Comparison of ENCODE assay signal across 19 cellular contexts in the genomic region with DNA sequence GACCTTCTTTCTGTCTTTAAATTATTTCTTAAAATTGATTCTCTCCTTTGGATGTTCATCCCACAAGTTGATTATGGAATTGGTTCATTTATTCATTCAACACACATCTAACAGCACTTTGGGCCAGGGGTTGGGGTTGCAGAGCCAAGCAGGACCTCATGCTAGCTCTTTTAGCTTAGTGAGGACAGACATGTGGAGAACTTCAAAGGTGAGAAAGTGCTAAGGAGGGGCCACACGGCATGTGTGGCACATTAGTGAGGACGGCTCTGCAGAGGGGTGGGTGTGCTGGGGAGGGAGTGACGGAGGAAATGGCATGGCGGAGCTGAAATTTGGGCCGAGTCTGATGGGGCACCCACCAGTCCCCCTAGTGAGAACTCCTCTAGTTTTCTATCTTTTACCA. TPM values are rescaled to one million over a fixed set of nuclear protein-coding genes. Genes with fewer than 3 reads are reported as not detected.
DNase-seq lines count a peak whose midpoint lies in the region; ATAC-seq, FAIRE-seq and TF ChIP-seq lines count a peak whose summit lies in the region.
"Had no signal": no experiment of that assay in that cellular context is flagged by ENCODE, and none has a peak within 500 bp of the region (broad histone marks: within the 10 kb centered on the region; RNA-seq: fewer than 3 reads in every experiment).

No MANE protein-coding gene starts in this region.

- H3K9me1 ChIP-seq in K562 (ENCODE audit: control insufficient read depth, insufficient read depth, low read length): no peaks in the 10 kb centered on the region

- H3K27ac Mint-ChIP-seq in GM23338: no peak overlapping the region
- H3K27ac Mint-ChIP-seq in natural killer cell: no peak overlapping the region
- H3K27ac Mint-ChIP-seq: B cell; CD8-positive, alpha-beta T cell had no signal

- TF ChIP-seq POLR2A in K562 (conservative IDR thresholded peaks at IDR 0.05): no peak

- H2AK5ac ChIP-seq in mesendoderm (ENCODE audit: low read length): no peak overlapping the region

- no TSS peak for BruUV-seq in K562 (replicated peaks; lab: Mats Ljungman, UMichigan)

- H3K4me1 ChIP-seq in GM23338 (ENCODE audit: insufficient read depth) (peaks cover 32% of the 10 kb centered on the region), K562 (replicated peaks in 1 of 2; ENCODE audit: control insufficient read depth in 2 of 2, insufficient read depth in 2 of 2, low read length in 2 of 2) (peaks cover 11% of the 10 kb centered on the region in 2 experiments; a peak in 4 of 5 replicates), mesendoderm (ENCODE audit: control insufficient read depth, low read depth, low read length) (peaks cover 17% of the 10 kb centered on the region)
- H3K4me1 ChIP-seq: Caco-2 had no signal

- H3K4me2 ChIP-seq in GM23338 (0 out of 2 replicates have a peak overlapping the region, but pooled peaks have one; percentile 67), K562 (ENCODE audit: insufficient read depth, low read length) (no peak overlapping the region), mesendoderm (ENCODE audit: low read length) (no peak overlapping the region)

- 0 out of 2 replicates have a peak overlapping the region, but pooled peaks have one; percentile 99 for H3K27ac ChIP-seq in GM23338 (ENCODE audit: low read depth)
- H3K27ac ChIP-seq in K562 (ENCODE audit: extremely low read depth, low read depth, low read length): no peak overlapping the region
- H3K27ac ChIP-seq in mesendoderm (ENCODE audit: low read depth, low read length): no peak overlapping the region
- H3K27ac ChIP-seq: BLaER1, C4-2B, GM23248 had no signal

- H3K4ac ChIP-seq in mesendoderm (ENCODE audit: low read depth, low read length): no peak overlapping the region

- no peak overlapping the region for H4K8ac ChIP-seq in mesendoderm (ENCODE audit: low read depth, low read length)

- H3K4me1 Mint-ChIP-seq in GM23338 (peaks cover 54% of the 10 kb centered on the region), natural killer cell (peaks cover 5 to 7% of the 10 kb centered on the region in 2 donors)
- H3K4me1 Mint-ChIP-seq: CD4-positive, CD25-positive, alpha-beta regulatory T cell had no signal

- intact Hi-C loops in K562 (cut with micrococcal nuclease) (loop anchor here (2.0 to 10.0 kb wide), 5 partner anchors 61 to 443 kb away; a partner anchor contains a TSS), natural killer cell (cut with micrococcal nuclease) (no loop called here)

- H3K4me3 ChIP-seq in GM23338 (no peak overlapping the region), K562 (no peak overlapping the region), mesendoderm (ENCODE audit: low read length) (no peak overlapping the region)
- H3K4me3 ChIP-seq: BLaER1, GM12878, GM23248 had no signal

- in situ Hi-C loops in K562 (cut with MboI): no loop called here

- H2BK5ac ChIP-seq in mesendoderm (ENCODE audit: low read length): no peak overlapping the region

- no peak overlapping the region for H3K23ac ChIP-seq in mesendoderm (ENCODE audit: low read length)

- 21% methylated on average over 5 of the region's 5 CpGs for WGBS in K562 (ENCODE audit: insufficient coverage, low coverage, missing lambda C conversion rate)
- WGBS in mesendoderm (ENCODE audit: extremely low coverage, insufficient coverage, low lambda C conversion rate): no CpG with 5 or more reads among the region's 5 CpGs

- no peaks in the 10 kb centered on the region for H3K79me1 ChIP-seq in mesendoderm (ENCODE audit: low read length)

- peak overlapping the region; percentile 44 for H3K56ac ChIP-seq in mesendoderm (ENCODE audit: low read length)

- H4K5ac ChIP-seq in mesendoderm (ENCODE audit: low read length): no peak overlapping the region

- H3K36me3 ChIP-seq in GM23338 (ENCODE audit: insufficient read depth) (no peaks in the 10 kb centered on the region), K562 (ENCODE audit: control insufficient read depth, insufficient read depth, low read length) (no peaks in the 10 kb centered on the region), mesendoderm (ENCODE audit: control insufficient read depth, insufficient read depth, low read length) (no peaks in the 10 kb centered on the region)
- H3K36me3 ChIP-seq: BLaER1 had no signal

- ATAC-seq in GM23338 (no peak), K562 (no peak), natural killer cell (no peak)
- ATAC-seq: CD8-positive, alpha-beta T cell; GM12878 had no signal

- H3K27me3 Mint-ChIP-seq in GM23338 (ENCODE audit: insufficient read depth, low read depth, poor library complexity) (peaks cover 30% of the 10 kb centered on the region), natural killer cell (ENCODE audit: low read depth in 2 of 2) (peaks cover 13 to 21% of the 10 kb centered on the region in 2 donors)

- H3K36me3 Mint-ChIP-seq in GM23338 (ENCODE audit: low read depth) (peaks cover 17% of the 10 kb centered on the region), natural killer cell (no peaks in the 10 kb centered on the region)
- H3K36me3 Mint-ChIP-seq: CD4-positive, CD25-positive, alpha-beta regulatory T cell; CD8-positive, alpha-beta T cell had no signal

- no peak for DNase-seq in GM23338 (ENCODE audit: low spot score)
- DNase-seq in K562 (ENCODE audit: extremely low read depth in 1 of 4, low spot score in 3 of 4): no peak
- no peak for DNase-seq in mesendoderm
- DNase-seq in natural killer cell: no peak
- DNase-seq in stimulated activated naive CD4-positive, alpha-beta T cell (lab: John Stamatoyannopoulos, UW): no peak
- DNase-seq in effector CD4-positive, alpha-beta T cell: no peak
- DNase-seq: Caco-2; CD4-positive, CD25-positive, alpha-beta regulatory T cell; CD8-positive, alpha-beta T cell; DMS153; DND-41; GDM1; GM23248; HCEC 1CT had no signal

- H4K20me1 ChIP-seq in GM23338 (replicated peaks; ENCODE audit: insufficient read depth): no peaks in the 10 kb centered on the region
- 0 out of 2 replicates have a peak, but pooled peaks cover 6% of the 10 kb centered on the region for H4K20me1 ChIP-seq in K562 (replicated peaks; ENCODE audit: control insufficient read depth, insufficient read depth, low read length)
- H4K20me1 ChIP-seq: BLaER1 had no signal

- no peak overlapping the region for H2BK120ac ChIP-seq in mesendoderm (ENCODE audit: low read depth, low read length)

- no peak overlapping the region for H2BK15ac ChIP-seq in mesendoderm (replicated peaks; ENCODE audit: low read depth)

- POLR2A ChIA-PET in K562 (lab: Yijun Ruan, JAX): interaction anchor here (0.7 kb wide), 1 partner anchor 11 kb away, joined by 3 read pairs; no protein-coding TSS in a partner anchor

- TF ChIP-seq EP300 in K562 (IDR thresholded peaks at IDR 0.05; ENCODE audit: low read length): no peak

- H3K27me3 ChIP-seq in GM23338 (ENCODE audit: insufficient read depth): no peaks in the 10 kb centered on the region
- peaks cover 8 to 40% of the 10 kb centered on the region in 2 experiments; a peak in 4 of 5 replicates for H3K27me3 ChIP-seq in K562 (ENCODE audit: control insufficient read depth in 2 of 2, insufficient read depth in 2 of 2, low read length in 2 of 2)
- no peaks in the 10 kb centered on the region for H3K27me3 ChIP-seq in mesendoderm (ENCODE audit: insufficient read depth, low read length, poor library complexity)
- H3K27me3 ChIP-seq: BLaER1 had no signal

- H3F3A ChIP-seq in GM23338 (replicated peaks; ENCODE audit: low read depth): peaks cover 13% of the 10 kb centered on the region

- no peak overlapping the region for H3K18ac ChIP-seq in mesendoderm (ENCODE audit: low read length)

- H3K9me3 ChIP-seq in K562 (replicated peaks; ENCODE audit: control insufficient read depth, insufficient read depth, low read depth, low read length): no peaks in the 10 kb centered on the region
- H3K9me3 ChIP-seq: BLaER1, Caco-2 had no signal

- H2AFZ ChIP-seq in GM23338 (no peak overlapping the region), K562 (ENCODE audit: low read depth, low read length) (no peak overlapping the region; the same call in 1 of the 2 replicates)
- H2AFZ ChIP-seq: GM23248 had no signal

- peaks cover 14% of the 10 kb centered on the region for H3K79me2 ChIP-seq in GM23338 (replicated peaks; ENCODE audit: insufficient read depth)
- H3K79me2 ChIP-seq in K562 (ENCODE audit: control insufficient read depth, insufficient read depth, low read length): no peaks in the 10 kb centered on the region
- no peaks in the 10 kb centered on the region for H3K79me2 ChIP-seq in mesendoderm (ENCODE audit: control insufficient read depth, insufficient read depth, low read length)

- no peak for FAIRE-seq in K562 (lab: Jason Lieb, UNC)
- FAIRE-seq: GM12878, H54 had no signal

- CTCF ChIA-PET in K562 (lab: Yijun Ruan, JAX; ENCODE audit: low intra/inter-chr PET ratio): no interaction called here

- H3K9me3 Mint-ChIP-seq in GM23338 (peaks cover 3% of the 10 kb centered on the region; the same call in 1 of the 3 replicates), natural killer cell (no peaks in the 10 kb centered on the region)
- H3K9me3 Mint-ChIP-seq: CD4-positive, CD25-positive, alpha-beta regulatory T cell; CD8-positive, alpha-beta T cell had no signal

- H3K9ac ChIP-seq in K562 (ENCODE audit: insufficient read depth in 1 of 2, low read depth in 2 of 2, low read length in 2 of 2): no peak overlapping the region
- no peak overlapping the region for H3K9ac ChIP-seq in mesendoderm (ENCODE audit: low read length)
- H3K9ac ChIP-seq: BLaER1, GM23248 had no signal

- TF ChIP-seq CTCF in GM23338 (conservative IDR thresholded peaks at IDR 0.05; ENCODE audit: low read depth in 2 of 2) (no peak), K562 (IDR thresholded peaks at IDR 0.05 in 2 of 3, conservative IDR thresholded peaks at IDR 0.05 in 1 of 3; ENCODE audit: insufficient read depth in 2 of 3, low read depth in 1 of 3, low read length in 3 of 3) (no peak), natural killer cell (IDR thresholded peaks at IDR 0.05) (no peak)

- TF ChIP-seq RAD21 in K562 (CRISPR knock-in tag; conservative IDR thresholded peaks at IDR 0.05 in 1 of 2, IDR thresholded peaks at IDR 0.05 in 1 of 2): no peak

- peaks cover 20% of the 10 kb centered on the region for H3K9me2 ChIP-seq in GM23338 (ENCODE audit: insufficient read depth)

- H3K4me3 Mint-ChIP-seq in GM23338 (peak overlapping the region; percentile 37; the same call in 1 of the 3 replicates), natural killer cell (no peak overlapping the region)
- H3K4me3 Mint-ChIP-seq: B cell; CD4-positive, CD25-positive, alpha-beta regulatory T cell; CD8-positive, alpha-beta T cell had no signal

RNA-seq across cellular contexts. Expression of a gene that starts 32.5 kb away (rescaled TPM):
- 305 and 381 TPM in 2 replicates for total RNA-seq in GM23338 (2014; rRNA removed; shearing (Covaris generic))
- polyA plus RNA-seq in GM23338 (2016; fragmentation: Nextera tagmentation; extraction: Ambion mirVana) (129 and 136 TPM in 2 replicates), K562 (2011; rRNA removed) (0.03 and 0.07 TPM in 2 replicates), K562 (2014; fragmentation: Illumina TruSeq; extraction: Trizol) (0.04 and 0.07 TPM in 2 replicates), K562 (2014; fragmentation: Nextera tagmentation; extraction: Ambion mirVana) (under 1 TPM; 0.06 to 0.14 TPM), K562 (2014; rRNA removed) (0.05 and 0.11 TPM in 2 replicates)
- 0.32 and 1.2 TPM in 2 replicates for total RNA-seq in K562 (2011; cell fraction: chromatin; rRNA removed; ENCODE audit: low replicate concordance)
- 0.66 TPM in 1 of 2 replicates, not detected in the other for total RNA-seq in K562 (2011; cell fraction: nucleolus; rRNA removed)
- total RNA-seq in K562 (2011; cell fraction: nucleoplasm; rRNA removed): 1.9 TPM in 1 of 2 replicates, not detected in the other
- total RNA-seq in K562 (2014; rRNA removed) (0.09 TPM in 1 of 2 replicates, not detected in the other), K562 (2014; rRNA removed; fragmentation: Illumina TruSeq; extraction: Trizol) (0.06 and 0.11 TPM in 2 replicates), K562 (2015; rRNA removed; fragmentation: Illumina TruSeq; extraction: Trizol) (not detected in 2 replicates), K562 (2021) (0.13 and 0.40 TPM in 2 replicates), natural killer cell (not detected)
- not detected in 2 replicates for polyA plus RNA-seq in K562 (2011; cell fraction: cytosol; rRNA removed)
- polyA plus RNA-seq in K562 (2011; cell fraction: nucleus; rRNA removed): 0.13 and 0.21 TPM in 2 replicates
- polyA plus RNA-seq in K562 (2012): 0.12 and 0.48 TPM in 2 replicates
- 0.11 TPM in 1 of 2 replicates, not detected in the other for polyA minus RNA-seq in K562 (2011; rRNA and poly(A)+ RNA removed)
- not detected in 2 replicates for polyA minus RNA-seq in K562 (2011; cell fraction: cytosol; rRNA and poly(A)+ RNA removed)
- 0.11 and 0.27 TPM in 2 replicates for polyA minus RNA-seq in K562 (2011; cell fraction: nucleus; rRNA and poly(A)+ RNA removed)
- 86.1 TPM for polyA plus RNA-seq in mesendoderm (2013, experiment 1 of 2)
- polyA plus RNA-seq in mesendoderm (2013, experiment 2 of 2): 89.3 TPM
- total RNA-seq: B cell; CD8-positive, alpha-beta T cell; GM23248 had no signal

RNA-seq across cellular contexts. Expression of a gene that starts 59.8 kb away (rescaled TPM):
- total RNA-seq in GM23338 (2014; rRNA removed; shearing (Covaris generic)): 93.5 and 103 TPM in 2 replicates
- polyA plus RNA-seq in GM23338 (2016; fragmentation: Nextera tagmentation; extraction: Ambion mirVana) (60.2 and 60.5 TPM in 2 replicates), K562 (2011; rRNA removed) (18.0 and 19.0 TPM in 2 replicates), K562 (2014; fragmentation: Illumina TruSeq; extraction: Trizol) (11.8 and 12.5 TPM in 2 replicates), K562 (2014; fragmentation: Nextera tagmentation; extraction: Ambion mirVana) (1 to 10 TPM; 5.2 to 5.6 TPM), K562 (2014; rRNA removed) (7.4 and 9.0 TPM in 2 replicates)
- 53.8 and 102 TPM in 2 replicates for total RNA-seq in K562 (2011; cell fraction: chromatin; rRNA removed; ENCODE audit: low replicate concordance)
- 36.5 and 42.2 TPM in 2 replicates for total RNA-seq in K562 (2011; cell fraction: nucleolus; rRNA removed)
- total RNA-seq in K562 (2011; cell fraction: nucleoplasm; rRNA removed): 67.6 and 88.9 TPM in 2 replicates
- total RNA-seq in K562 (2014; rRNA removed) (7.0 and 9.7 TPM in 2 replicates), K562 (2014; rRNA removed; fragmentation: Illumina TruSeq; extraction: Trizol) (17.2 and 19.7 TPM in 2 replicates), K562 (2015; rRNA removed; fragmentation: Illumina TruSeq; extraction: Trizol) (12.7 and 15.0 TPM in 2 replicates), K562 (2021) (12.7 and 13.4 TPM in 2 replicates), natural killer cell (10 to 100 TPM in 2 of 3 donors, 1 to 10 TPM in 1; 8.1 to 15.0 (median 11.4) TPM)
- polyA plus RNA-seq in K562 (2011; cell fraction: cytosol; rRNA removed): 9.4 and 11.4 TPM in 2 replicates
- 15.3 and 19.2 TPM in 2 replicates for polyA plus RNA-seq in K562 (2011; cell fraction: nucleus; rRNA removed)
- 8.7 and 11.3 TPM in 2 replicates for polyA plus RNA-seq in K562 (2012)
- polyA minus RNA-seq in K562 (2011; rRNA and poly(A)+ RNA removed): 28.3 and 31.1 TPM in 2 replicates
- polyA minus RNA-seq in K562 (2011; cell fraction: cytosol; rRNA and poly(A)+ RNA removed): 13.3 and 22.4 TPM in 2 replicates
- polyA minus RNA-seq in K562 (2011; cell fraction: nucleus; rRNA and poly(A)+ RNA removed): 15.1 and 23.2 TPM in 2 replicates
- polyA plus RNA-seq in mesendoderm (2013, experiment 1 of 2): 21.8 TPM
- 23.8 TPM for polyA plus RNA-seq in mesendoderm (2013, experiment 2 of 2)

Comparison
In these comparisons a context has a peak if more than half of its experiments do, and no peak if none do; other contexts are left out.
1. RNA of a gene that starts 32.5 kb away (total RNA-seq): 305 to 381 TPM in GM23338; 0.06 to 1.9 TPM in K562 and not detected in natural killer cell; every median in the first group is over 100 times any median in the second.